In the genomic region with DNA sequence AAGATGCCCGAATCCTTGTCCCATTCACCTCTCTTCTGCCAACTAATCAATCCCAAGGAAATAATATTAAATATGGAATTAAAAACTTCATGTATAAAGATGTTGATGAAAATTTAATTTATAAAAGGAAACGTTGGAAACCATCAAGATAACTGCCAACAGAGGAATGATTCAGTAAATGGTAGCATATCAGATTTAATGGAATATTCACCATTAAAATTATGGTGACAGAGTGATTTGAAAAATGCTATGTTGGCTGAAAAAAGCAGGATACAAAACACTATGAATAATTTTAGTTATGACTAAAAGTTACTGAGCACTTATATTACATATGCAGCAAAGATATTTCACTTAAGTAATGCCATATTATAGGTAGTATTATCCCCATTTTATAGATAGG, we compare ENCODE assay signal across 30 cellular contexts.
"Had no signal": no experiment of that assay in that cellular context is flagged by ENCODE, and none has a peak within 500 bp of the region (broad histone marks: within the 10 kb centered on the region; RNA-seq: fewer than 3 reads in every experiment).

No MANE protein-coding gene starts in this region.

- H3K36me3 ChIP-seq: adrenal gland, cardiac muscle cell had no signal

- H3K4me1 ChIP-seq: adrenal gland had no signal

- H3K9me3 ChIP-seq: adrenal gland had no signal

- H3K27me3 ChIP-seq: adrenal gland, cardiac muscle cell had no signal

- H3K27ac ChIP-seq: adrenal gland, cardiac muscle cell, VCaP had no signal

- H3K4me3 ChIP-seq: adrenal gland, cardiac muscle cell had no signal

- ATAC-seq: activated CD8-positive, alpha-beta T cell treated with anti-CD3 and anti-CD28 coated beads for 36 hours; activated naive CD4-positive, alpha-beta T cell treated with anti-CD3 and anti-CD28 coated beads, Interleukin-2, amount 50 U/mL, for 72 hours; activated T-cell treated with anti-CD3 and anti-CD28 coated beads, Interleukin-2, amount 50 U/mL, for 4 hours; activated T-cell treated with anti-CD3 and anti-CD28 coated beads, Interleukin-2, amount 50 U/mL, for 72 hours; activated T-helper 17 cell treated with anti-CD3 and anti-CD28 coated beads, Interleukin-2, amount 50 U/mL, for 72 hours had no signal

- DNase-seq: activated B cell treated with CpG ODN at 0.5 μM for 24 hours; activated CD4-positive, alpha-beta memory T cell treated with anti-CD3 and anti-CD28 coated beads for 36 hours; activated CD4-positive, alpha-beta T cell treated with anti-CD3 and anti-CD28 coated beads for 4 hours; activated CD4-positive, alpha-beta T cell treated with anti-CD3 and anti-CD28 coated beads, Interleukin-2, amount 10 ng/mL, durations not matched to agents 24 days and 14 days; activated CD4-positive, alpha-beta T cell treated with anti-CD3 and anti-CD28 coated beads, Interleukin-2, amount 50 U/mL, for 1 hour; activated CD4-positive, alpha-beta T cell treated with anti-CD3 and anti-CD28 coated beads, Interleukin-2, amount 50 U/mL, for 4 hours; activated CD4-positive, CD25-positive, alpha-beta regulatory T cell treated with anti-CD3 and anti-CD28 coated beads, Interleukin-2, amount 50 U/mL, for 72 hours; activated CD8-positive, alpha-beta memory T cell treated with anti-CD3 and anti-CD28 coated beads, Interleukin-2, amount 50 U/mL, for 4 hours; activated CD8-positive, alpha-beta T cell treated with anti-CD3 and anti-CD28 coated beads for 36 hours; activated effector memory CD4-positive, alpha-beta T cell treated with anti-CD3 and anti-CD28 coated beads, Interleukin-2, amount 50 U/mL, for 16 hours; activated gamma-delta T cell treated with Interleukin-2 at 50 U/mL for 16 hours; activated naive CD4-positive, alpha-beta T cell; activated naive CD4-positive, alpha-beta T cell treated with anti-CD3 and anti-CD28 coated beads for 36 hours; activated naive CD4-positive, alpha-beta T cell treated with anti-CD3 and anti-CD28 coated beads, Interleukin-2, amount 50 U/mL, for 16 hours; activated naive CD8-positive, alpha-beta T cell treated with anti-CD3 and anti-CD28 coated beads for 36 hours; activated T-cell treated with anti-CD3 and anti-CD28 coated beads for 4 hours; activated T-cell treated with anti-CD3 and anti-CD28 coated beads, Interleukin-2, amount 50 U/mL, for 1 hour; activated T-cell treated with anti-CD3 and anti-CD28 coated beads, Interleukin-2, amount 50 U/mL, for 4 hours; activated T-cell treated with anti-CD3 and anti-CD28 coated beads, Interleukin-2, amount 50 U/mL, for 72 hours; adrenal gland; amniotic stem cell; aorta; caudate nucleus; cerebellar nuclear complex; T-helper 2 cell; T-helper 9 cell had no signal
